21 cellular contexts compared by ENCODE assay signal in the genomic region with DNA sequence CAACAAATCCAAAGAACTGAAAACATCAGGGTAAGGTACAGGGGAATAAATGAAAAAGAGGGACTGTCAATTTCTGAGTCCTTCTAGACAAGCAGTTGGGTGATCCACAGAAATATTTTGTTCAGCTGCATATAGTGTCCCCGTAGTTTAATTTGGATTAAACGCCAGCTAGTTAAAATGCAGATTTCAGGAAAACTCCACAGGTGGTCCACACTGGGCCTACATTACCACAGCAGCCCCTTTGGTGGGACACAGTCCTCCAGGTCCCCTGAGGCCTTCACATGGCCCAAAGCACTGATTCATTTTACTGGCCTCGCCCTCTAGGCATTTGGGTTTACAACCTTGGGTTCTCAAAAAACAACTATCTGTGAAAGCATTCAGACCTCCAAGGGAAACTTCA. TPM values are rescaled to one million over a fixed set of nuclear protein-coding genes. Genes with fewer than 3 reads are reported as not detected.
DNase-seq lines count a peak whose midpoint lies in the region; ATAC-seq and TF ChIP-seq lines count a peak whose summit lies in the region.
"Had no signal": no experiment of that assay in that cellular context is flagged by ENCODE, and none has a peak within 500 bp of the region (broad histone marks: within the 10 kb centered on the region; RNA-seq: fewer than 3 reads in every experiment).

No MANE protein-coding gene starts in this region.

- H3K4me1 ChIP-seq in hepatocyte (ENCODE audit: insufficient read depth) (peaks cover 14% of the 10 kb centered on the region), stomach (peaks cover 53 to 88% (median 70%) of the 10 kb centered on the region in 4 donors)

- TF ChIP-seq POLR2A in stomach (IDR thresholded peaks at IDR 0.05) = no peak
- TF ChIP-seq POLR2A in GM18505 (IDR thresholded peaks at IDR 0.05; ENCODE audit: borderline replicate concordance, extremely low read depth, insufficient read depth, insufficient read length) = no peak

- H3K4me3 Mint-ChIP-seq in activated naive CD4-positive, alpha-beta T cell treated with anti-CD3 and anti-CD28 coated beads, Interleukin-2, amount 50 U/mL, for 24 hours = peak overlapping the region; percentile 40
- H3K4me3 Mint-ChIP-seq: activated T-cell treated with anti-CD3 and anti-CD28 coated beads, Interleukin-2, amount 50 U/mL, for 72 hours; nephron had no signal

- H3K27me3 ChIP-seq in hepatocyte (no peaks in the 10 kb centered on the region), stomach (no peaks in the 10 kb centered on the region)
- H3K27me3 ChIP-seq: left lung had no signal

- no peak for TF ChIP-seq CTCF in hepatocyte (IDR thresholded peaks at IDR 0.05; ENCODE audit: poor library complexity)
- no peak for TF ChIP-seq CTCF in stomach (IDR thresholded peaks at IDR 0.05)

- no peak for TF ChIP-seq EP300 in stomach (IDR thresholded peaks at IDR 0.05)

- no peak overlapping the region for H3K27ac Mint-ChIP-seq in activated naive CD4-positive, alpha-beta T cell treated with anti-CD3 and anti-CD28 coated beads, Interleukin-2, amount 50 U/mL, for 24 hours
- H3K27ac Mint-ChIP-seq: activated T-cell treated with anti-CD3 and anti-CD28 coated beads, Interleukin-2, amount 50 U/mL, for 72 hours; nephron had no signal

- H3K4me2 ChIP-seq in hepatocyte = no peak overlapping the region
- H3K4me2 ChIP-seq: KMS-11 had no signal

- H3K9me3 ChIP-seq in hepatocyte (ENCODE audit: low read depth) (no peaks in the 10 kb centered on the region), stomach (no peaks in the 10 kb centered on the region)
- H3K9me3 ChIP-seq: Caco-2, left lung had no signal

- H3K9me3 Mint-ChIP-seq in activated naive CD4-positive, alpha-beta T cell treated with anti-CD3 and anti-CD28 coated beads, Interleukin-2, amount 50 U/mL, for 24 hours = no peaks in the 10 kb centered on the region
- H3K9me3 Mint-ChIP-seq: activated T-cell treated with anti-CD3 and anti-CD28 coated beads, Interleukin-2, amount 50 U/mL, for 72 hours; nephron had no signal

- H3K9me2 ChIP-seq in hepatocyte (replicated peaks; ENCODE audit: insufficient read depth) = no peaks in the 10 kb centered on the region

- H3K27me3 Mint-ChIP-seq in activated naive CD4-positive, alpha-beta T cell treated with anti-CD3 and anti-CD28 coated beads, Interleukin-2, amount 50 U/mL, for 24 hours = no peaks in the 10 kb centered on the region

- intact Hi-C loops in stomach (cut with DNase I; ENCODE audit: low total_unique reads) = no loop called here

- H3K79me2 ChIP-seq in hepatocyte = peaks cover 85% of the 10 kb centered on the region

- no peak for ATAC-seq in GM18505 (IDR thresholded peaks at IDR 0.05; ENCODE audit: unreplicated experiment)
- ATAC-seq: activated T-cell treated with anti-CD3 and anti-CD28 coated beads, Interleukin-2, amount 50 U/mL, for 72 hours; right cardiac atrium had no signal

- no peak for DNase-seq in activated naive CD4-positive, alpha-beta T cell (lab: John Stamatoyannopoulos, UW)
- DNase-seq in M059J (ENCODE audit: low read depth) (peak; percentile 38), hepatocyte (ENCODE audit: low spot score) (no peak), stomach (no peak), NCI-H82 treated with DMSO at 0.1 percent for 48 hours (lab: John Stamatoyannopoulos, UW; ENCODE audit: unreplicated experiment) (no peak), HuH-7.5 (ENCODE audit: low spot score) (no peak)
- DNase-seq: ACHN; activated T-cell treated with anti-CD3 and anti-CD28 coated beads, Interleukin-2, amount 50 U/mL, for 72 hours; amygdala; Caco-2; foreskin melanocyte; NCI-H146; NCI-H226; stimulated activated CD4-positive, alpha-beta T cell treated with anti-CD3 and anti-CD28 coated beads, Interleukin-2, amount 100 ng/mL, for 48 hours; stimulated activated CD8-positive, alpha-beta memory T cell treated with anti-CD3 and anti-CD28 coated beads, Interleukin-4, amount 100 ng/mL, for 48 hours had no signal

- H3K36me3 ChIP-seq in hepatocyte (replicated peaks; ENCODE audit: insufficient read depth, low read depth) = no peaks in the 10 kb centered on the region
- peaks cover 0 to 8% (median 0%) of the 10 kb centered on the region in 4 donors for H3K36me3 ChIP-seq in stomach
- H3K36me3 ChIP-seq: left lung had no signal

- 89% methylated on average over 3 of the region's 3 CpGs for WGBS in hepatocyte (ENCODE audit: low lambda C conversion rate, missing lambda C conversion rate)
- 83 to 95% (median 94%) methylated on average over 3 of the region's 3 CpGs for WGBS in stomach, 5 donors

- H3K36me3 Mint-ChIP-seq in activated naive CD4-positive, alpha-beta T cell treated with anti-CD3 and anti-CD28 coated beads, Interleukin-2, amount 50 U/mL, for 24 hours = peaks cover 14% of the 10 kb centered on the region

- H2AFZ ChIP-seq in hepatocyte = no peak overlapping the region

- H3K27ac ChIP-seq in hepatocyte (peak overlapping the region; percentile 97), stomach (peak overlapping the region in 3 of 5 donors; percentile 33 to 47 (median 38))
- H3K27ac ChIP-seq: KMS-11 had no signal

- H4K20me1 ChIP-seq in hepatocyte (ENCODE audit: insufficient read depth, poor library complexity, severe bottlenecking) = peaks cover 41% of the 10 kb centered on the region

- H3K4me3 ChIP-seq in hepatocyte = no peak overlapping the region
- no peak overlapping the region for H3K4me3 ChIP-seq in stomach
- H3K4me3 ChIP-seq: left lung had no signal

- H3K4me1 Mint-ChIP-seq in activated naive CD4-positive, alpha-beta T cell treated with anti-CD3 and anti-CD28 coated beads, Interleukin-2, amount 50 U/mL, for 24 hours = peaks cover 80% of the 10 kb centered on the region

RNA-seq across cellular contexts. Expression of a gene that starts 4.6 kb away (rescaled TPM):
- total RNA-seq in M059J (2014; rRNA removed; shearing (Covaris generic)) = 24.7 and 34.4 TPM in 2 replicates
- total RNA-seq in hepatocyte = 41.0 and 50.1 TPM in 2 replicates
- polyA plus RNA-seq in hepatocyte = 55.8 and 56.1 TPM in 2 replicates
- total RNA-seq in stomach = 100 to 1,000 TPM in 2 of 5 donors, 10 to 100 TPM in 3; 30.3 to 414 (median 74.9) TPM
- polyA plus RNA-seq in stomach = 10 to 100 TPM; 18.4 to 22.7 (median 20.5) TPM
